ENCODE assay signal across 8 cellular contexts in genomic region chr13:49935171-49936084, GRCh38. TPM values are rescaled to one million over a fixed set of nuclear protein-coding genes. Genes with fewer than 3 reads are reported as not detected.
DNase-seq lines count a peak whose midpoint lies in the region; ATAC-seq and TF ChIP-seq lines count a peak whose summit lies in the region.

No MANE protein-coding gene starts in this region.

- peaks cover 5% of the 10 kb centered on the region for H3K4me1 ChIP-seq in mammary epithelial cell (ENCODE audit: insufficient read depth, low read length)

- peaks cover 13% of the 10 kb centered on the region for H3K4me1 Mint-ChIP-seq in T-helper 1 cell treated with Interleukin-12 subunit alpha and Interleukin-12 subunit beta and Interleukin-4 antibody, amounts not matched to agents 30 μg/mL and 1 μg/mL, for 36 hours (ENCODE audit: low read depth)

- TF ChIP-seq CTCF in mammary epithelial cell (conservative IDR thresholded peaks at IDR 0.05 in 1 of 2, IDR thresholded peaks at IDR 0.05 in 1 of 2; ENCODE audit: extremely low read depth in 1 of 2, insufficient read depth in 1 of 2, low read depth in 1 of 2, low read length in 2 of 2) = no peak

- peak overlapping the region; percentile 98 for H2AFZ ChIP-seq in mammary epithelial cell (ENCODE audit: low read depth, low read length)

- ATAC-seq in GM19468 (IDR thresholded peaks at IDR 0.05; ENCODE audit: extremely low read depth, unreplicated experiment) = peak; percentile 5

- no peaks in the 10 kb centered on the region for H4K20me1 ChIP-seq in mammary epithelial cell (ENCODE audit: insufficient read depth, low read length)

- peaks cover 21% of the 10 kb centered on the region for H3K27me3 Mint-ChIP-seq in T-helper 1 cell treated with Interleukin-12 subunit alpha and Interleukin-12 subunit beta and Interleukin-4 antibody, amounts not matched to agents 30 μg/mL and 1 μg/mL, for 36 hours (ENCODE audit: low read depth)

- peak overlapping the region; percentile 83 for H3K4me2 ChIP-seq in mammary epithelial cell (ENCODE audit: insufficient read depth, low read depth, low read length)

- peaks cover 3% of the 10 kb centered on the region for H3K36me3 ChIP-seq in mammary epithelial cell (ENCODE audit: insufficient read depth, low read length)

- 3% methylated on average over 7 of the region's 35 CpGs for WGBS in mammary epithelial cell (ENCODE audit: low coverage, missing lambda C conversion rate)

- no peaks in the 10 kb centered on the region for H3K9me3 ChIP-seq in mammary epithelial cell (replicated peaks; ENCODE audit: insufficient read depth, low read length)

- H3K27ac Mint-ChIP-seq in T-helper 1 cell treated with Interleukin-12 subunit alpha and Interleukin-12 subunit beta and Interleukin-4 antibody, amounts not matched to agents 30 μg/mL and 1 μg/mL, for 36 hours = peak overlapping the region; percentile 12

- peak overlapping the region; percentile 82 for H3K9ac ChIP-seq in mammary epithelial cell (ENCODE audit: insufficient read depth, low read length)

- in situ Hi-C loops in mammary epithelial cell (cut with MboI; ENCODE audit: low sequenced_read_pairs in 2 of 2) = no loop called here

- peaks cover 46% of the 10 kb centered on the region for H3K79me2 ChIP-seq in mammary epithelial cell (ENCODE audit: insufficient read depth, low read length)

- intact Hi-C loops in mammary epithelial cell (cut with micrococcal nuclease) = loop anchor here (1.0 to 5.0 kb wide), 4 partner anchors 77 to 266 kb away; partner anchors contain the start of gene KPNA3

- CTCF ChIA-PET in mammary epithelial cell (lab: Charles Lee; ENCODE audit: low non-redundant PET) = interaction anchor here (1.0 kb wide), 1 partner anchor 62 kb away, joined by 9 read pairs; the partner anchor contains the start of gene TRIM13

- no peaks in the 10 kb centered on the region for H3K36me3 Mint-ChIP-seq in T-helper 1 cell treated with Interleukin-12 subunit alpha and Interleukin-12 subunit beta and Interleukin-4 antibody, amounts not matched to agents 30 μg/mL and 1 μg/mL, for 36 hours (ENCODE audit: low read depth)

- dilution Hi-C loops in mammary epithelial cell (cut with HindIII; ENCODE audit: low sequenced_read_pairs) = no loop called here

- DNase-seq in D341Med (ENCODE audit: low spot score) = peak; percentile 63
- DNase-seq in HK-2 (ENCODE audit: unreplicated experiment) = peak; percentile 62
- peak; percentile 79 for DNase-seq in mammary epithelial cell
- peak; percentile 62 for DNase-seq in iris pigment epithelial cell (ENCODE audit: low read depth)
- peak; percentile 3 to 23 for DNase-seq in stimulated activated CD4-positive, alpha-beta T cell treated with anti-CD3 and anti-CD28 coated beads, Interleukin-12 subunit alpha, Interleukin-12 subunit beta, amount 100 ng/mL, for 24 hours (ENCODE audit: low read depth in 2 of 2)
- DNase-seq in DMS153 (lab: John Stamatoyannopoulos, UW) = no peak

- H3K4me3 ChIP-seq in mammary epithelial cell (replicated peaks in 1 of 3; ENCODE audit: insufficient read depth in 1 of 3, low read depth in 2 of 3, low read length in 3 of 3) = peak overlapping the region; percentile 94 to 100 (median 99)

- TSS peak; percentile 27 for BruUV-seq in mammary epithelial cell (replicated peaks; lab: Mats Ljungman, UMichigan)

- H3K27ac ChIP-seq in mammary epithelial cell (ENCODE audit: insufficient read depth, low read depth, low read length) = peak overlapping the region; percentile 82

- H3K4me3 Mint-ChIP-seq in T-helper 1 cell treated with Interleukin-12 subunit alpha and Interleukin-12 subunit beta and Interleukin-4 antibody, amounts not matched to agents 30 μg/mL and 1 μg/mL, for 36 hours = peak overlapping the region; percentile 88

- H3K27me3 ChIP-seq in mammary epithelial cell (ENCODE audit: insufficient read depth, low read length) = no peaks in the 10 kb centered on the region

- no peaks in the 10 kb centered on the region for H3K9me3 Mint-ChIP-seq in T-helper 1 cell treated with Interleukin-12 subunit alpha and Interleukin-12 subunit beta and Interleukin-4 antibody, amounts not matched to agents 30 μg/mL and 1 μg/mL, for 36 hours

RNA-seq across cellular contexts. Expression of gene SPRYD7, which starts 0.7 kb away (rescaled TPM):
- 10 to 100 TPM; 12.0 to 17.0 TPM for total RNA-seq in mammary epithelial cell
- polyA plus RNA-seq in mammary epithelial cell = 7.5 TPM
- polyA minus RNA-seq in mammary epithelial cell = 4.9 TPM
